8 cellular contexts compared by ENCODE assay signal in the genomic region with DNA sequence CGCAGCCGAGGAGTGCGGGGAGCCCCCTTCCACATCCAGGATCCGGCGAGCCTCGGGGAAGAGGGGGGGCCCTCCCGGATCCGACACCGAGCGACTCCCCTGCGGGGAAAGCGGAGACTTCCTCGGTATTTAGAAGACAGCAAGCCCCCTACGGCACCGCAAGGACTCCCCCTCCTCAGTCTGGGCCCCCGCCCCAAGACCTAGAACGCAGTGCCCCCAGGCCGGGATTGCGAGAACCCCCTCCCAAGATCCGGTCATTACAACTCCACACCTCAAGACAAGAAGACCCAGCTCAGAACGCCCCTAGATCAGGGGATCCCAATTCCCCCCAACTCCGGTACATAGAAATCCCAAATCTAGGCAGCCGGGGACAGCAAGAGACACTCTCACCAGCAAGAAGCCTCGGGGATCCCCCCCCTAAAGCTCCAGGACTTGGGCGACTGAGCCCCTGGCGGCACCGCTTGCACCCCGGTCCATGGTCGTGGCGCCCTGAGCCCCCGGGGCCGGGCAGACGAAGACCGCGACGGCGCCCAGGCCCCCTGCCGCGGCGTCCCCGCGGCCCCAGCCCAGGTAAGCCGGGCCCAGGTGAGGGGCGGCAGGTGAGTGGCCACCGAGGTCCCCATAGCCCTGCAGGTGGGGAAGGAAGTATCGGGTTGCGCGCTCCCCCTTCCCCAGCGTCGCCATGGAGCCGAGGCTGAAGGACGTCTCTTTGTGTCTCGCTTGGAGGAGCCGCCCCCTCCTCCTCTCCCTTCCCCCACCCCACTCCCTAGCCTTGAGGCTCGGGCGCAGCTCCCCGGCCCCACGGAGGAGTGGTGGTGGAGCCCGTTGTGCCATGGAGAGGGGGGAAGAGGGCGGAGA. TPM values are rescaled to one million over a fixed set of nuclear protein-coding genes. Genes with fewer than 3 reads are reported as not detected.
DNase-seq lines count a peak whose midpoint lies in the region; ATAC-seq and TF ChIP-seq lines count a peak whose summit lies in the region.

No MANE protein-coding gene starts in this region.

- peak overlapping the region; percentile 88 for H3K4me3 ChIP-seq in HUES64 (ENCODE audit: low read length)
- peak overlapping the region; percentile 55 for H3K4me3 ChIP-seq in fibroblast of the aortic adventitia (ENCODE audit: low read depth, low read length)

- peaks cover 11% of the 10 kb centered on the region for H3K27me3 Mint-ChIP-seq in activated B cell treated with CpG ODN at 0.5 μM for 24 hours

- peak overlapping the region; percentile 79 for H3K4me3 Mint-ChIP-seq in activated B cell treated with CpG ODN at 0.5 μM for 24 hours

- peaks cover 12% of the 10 kb centered on the region for H3K4me1 Mint-ChIP-seq in activated B cell treated with CpG ODN at 0.5 μM for 24 hours

- POLR2A ChIA-PET in activated B cell treated with CpG ODN at 0.5 μM for 24 hours (lab: Charles Lee), result interaction anchor here (0.6 to 1.5 kb wide), 5 partner anchors 9 to 997 kb away, joined by 3 to 7 read pairs (median 4); partner anchors contain the start of gene CLN3

- H3K27ac ChIP-seq in HUES64 (ENCODE audit: low read depth, low read length), result peak overlapping the region; percentile 71

- H3K9me3 ChIP-seq in HUES64 (ENCODE audit: insufficient read depth, low read depth, low read length), result no peaks in the 10 kb centered on the region

- peaks cover 9% of the 10 kb centered on the region for H3K4me1 ChIP-seq in HUES64 (ENCODE audit: insufficient read depth, low read length)

- H3K36me3 Mint-ChIP-seq in activated B cell treated with CpG ODN at 0.5 μM for 24 hours (ENCODE audit: low read depth), result no peaks in the 10 kb centered on the region

- DNase-seq in DMS153 treated with DMSO at 0.1 percent for 48 hours (lab: John Stamatoyannopoulos, UW; ENCODE audit: unreplicated experiment) (peak; percentile 18), activated B cell treated with CpG ODN at 0.5 μM for 24 hours (peak; percentile 24), fibroblast of the aortic adventitia (ENCODE audit: low read depth) (no peak), retina (peak; percentile 79), 8988T (no peak), mucosa of gallbladder (ENCODE audit: low spot score) (no peak)

- CTCF ChIA-PET in activated B cell treated with CpG ODN at 0.5 μM for 24 hours (lab: Charles Lee), result interaction anchor here (1.1 to 1.6 kb wide), 2 partner anchors 24 to 28 kb away, joined by 4 to 5 read pairs; no protein-coding TSS in a partner anchor

- no peak for ATAC-seq in activated B cell treated with CpG ODN at 0.5 μM for 24 hours (ENCODE audit: low read depth)
- no peak for ATAC-seq in GM19023 (IDR thresholded peaks at IDR 0.05; ENCODE audit: unreplicated experiment)

- peak overlapping the region; percentile 92 for H3K9ac ChIP-seq in HUES64 (ENCODE audit: low read depth, low read length)

- H3K27ac Mint-ChIP-seq in activated B cell treated with CpG ODN at 0.5 μM for 24 hours, result peak overlapping the region; percentile 53

- WGBS in HUES64, result under 1% methylated on average over 54 of the region's 60 CpGs

- H3K27me3 ChIP-seq in HUES64 (ENCODE audit: insufficient read depth, low read length), result no peaks in the 10 kb centered on the region

- peaks cover 13% of the 10 kb centered on the region; the same call in 1 of the 2 replicates for H3K36me3 ChIP-seq in HUES64 (ENCODE audit: insufficient read depth, low read length)

- TF ChIP-seq CTCF in activated B cell treated with CpG ODN at 0.5 μM for 24 hours (IDR thresholded peaks at IDR 0.05) (no peak), fibroblast of the aortic adventitia (IDR thresholded peaks at IDR 0.05; ENCODE audit: insufficient read depth, low read length) (no peak)

- intact Hi-C loops in activated B cell treated with CpG ODN at 0.5 μM for 24 hours (cut with micrococcal nuclease), result no loop called here

- H3K9me3 Mint-ChIP-seq in activated B cell treated with CpG ODN at 0.5 μM for 24 hours, result no peaks in the 10 kb centered on the region

RNA-seq across cellular contexts. Expression of gene SBK1, which starts 0.6 kb away (rescaled TPM):
- 37.8 TPM for polyA plus RNA-seq in HUES64 (2013, experiment 1 of 2)
- 43.9 TPM for polyA plus RNA-seq in HUES64 (2013, experiment 2 of 2)
- total RNA-seq in activated B cell treated with CpG ODN at 0.5 μM for 24 hours, result 0.39 and 0.58 TPM in 2 replicates
- under 0.01 TPM in 1 of 2 replicates, not detected in the other for total RNA-seq in fibroblast of the aortic adventitia (ENCODE audit: low replicate concordance)
- 0.89 TPM for total RNA-seq in mucosa of gallbladder

Comparison
In these comparisons a context has a peak if more than half of its experiments do, and no peak if none do; other contexts are left out.
1. DNase-seq: peak in DMS153 treated with DMSO at 0.1 percent for 48 hours (single experiment), activated B cell treated with CpG ODN at 0.5 μM for 24 hours (single experiment) and retina (single experiment); none in fibroblast of the aortic adventitia (single experiment), 8988T (single experiment) and mucosa of gallbladder (single experiment).